2 cellular contexts compared by ENCODE assay signal in the genomic region with DNA sequence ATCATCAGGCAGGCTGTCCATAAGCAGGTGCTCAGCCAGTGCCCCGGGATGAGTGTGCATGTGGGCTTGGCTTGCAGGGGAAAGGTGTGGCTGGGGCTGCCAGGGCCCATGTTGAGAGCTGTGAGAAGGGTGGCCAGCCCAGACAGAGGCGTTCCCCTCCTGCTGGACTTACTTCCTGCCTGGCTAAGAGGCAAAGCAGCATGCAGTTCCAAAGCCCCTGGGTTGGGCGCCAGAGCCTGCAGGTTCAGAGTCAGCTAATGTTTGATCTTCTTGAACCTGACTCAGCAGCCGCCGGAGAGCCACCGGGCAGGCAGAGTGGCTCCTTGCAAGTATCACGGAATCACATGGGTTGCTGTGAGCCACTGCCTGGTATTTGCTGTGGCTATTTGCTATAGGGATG.
A peak's percentile ranks its signal among the peaks of the same experiment; 100 is the strongest.
TF ChIP-seq lines count a peak whose summit lies in the region.

No MANE protein-coding gene starts in this region.

TF ChIP-seq in A549, 52 proteins besides CTCF, POLR2A, EP300 and RAD21 (continued from another document):
- TF ChIP-seq CBX2 (IDR thresholded peaks at IDR 0.05; ENCODE audit: borderline replicate concordance, low read depth), result no peak
- no peak for TF ChIP-seq ESRRA (IDR thresholded peaks at IDR 0.05; ENCODE audit: borderline replicate concordance, low read length)
- TF ChIP-seq, protein P1, sequence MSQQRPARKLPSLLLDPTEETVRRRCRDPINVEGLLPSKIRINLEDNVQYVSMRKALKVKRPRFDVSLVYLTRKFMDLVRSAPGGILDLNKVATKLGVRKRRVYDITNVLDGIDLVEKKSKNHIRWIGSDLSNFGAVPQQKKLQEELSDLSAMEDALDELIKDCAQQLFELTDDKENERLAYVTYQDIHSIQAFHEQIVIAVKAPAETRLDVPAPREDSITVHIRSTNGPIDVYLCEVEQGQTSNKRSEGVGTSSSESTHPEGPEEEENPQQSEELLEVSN (IDR thresholded peaks at IDR 0.05; ENCODE audit: borderline replicate concordance, low read depth), result no peak
- TF ChIP-seq, protein P2, sequence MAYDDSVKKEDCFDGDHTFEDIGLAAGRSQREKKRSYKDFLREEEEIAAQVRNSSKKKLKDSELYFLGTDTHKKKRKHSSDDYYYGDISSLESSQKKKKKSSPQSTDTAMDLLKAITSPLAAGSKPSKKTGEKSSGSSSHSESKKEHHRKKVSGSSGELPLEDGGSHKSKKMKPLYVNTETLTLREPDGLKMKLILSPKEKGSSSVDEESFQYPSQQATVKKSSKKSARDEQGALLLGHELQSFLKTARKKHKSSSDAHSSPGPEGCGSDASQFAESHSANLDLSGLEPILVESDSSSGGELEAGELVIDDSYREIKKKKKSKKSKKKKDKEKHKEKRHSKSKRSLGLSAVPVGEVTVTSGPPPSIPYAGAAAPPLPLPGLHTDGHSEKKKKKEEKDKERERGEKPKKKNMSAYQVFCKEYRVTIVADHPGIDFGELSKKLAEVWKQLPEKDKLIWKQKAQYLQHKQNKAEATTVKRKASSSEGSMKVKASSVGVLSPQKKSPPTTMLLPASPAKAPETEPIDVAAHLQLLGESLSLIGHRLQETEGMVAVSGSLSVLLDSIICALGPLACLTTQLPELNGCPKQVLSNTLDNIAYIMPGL (CRISPR knock-in tag; IDR thresholded peaks at IDR 0.05; ENCODE audit: borderline replicate concordance), result no peak
- TF ChIP-seq HOXB5 (CRISPR knock-in tag; IDR thresholded peaks at IDR 0.05), result no peak
- TF ChIP-seq, protein P3, sequence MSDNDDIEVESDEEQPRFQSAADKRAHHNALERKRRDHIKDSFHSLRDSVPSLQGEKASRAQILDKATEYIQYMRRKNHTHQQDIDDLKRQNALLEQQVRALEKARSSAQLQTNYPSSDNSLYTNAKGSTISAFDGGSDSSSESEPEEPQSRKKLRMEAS (IDR thresholded peaks at IDR 0.05), result peak; percentile 60
- no peak for TF ChIP-seq FOSL2 (IDR thresholded peaks at IDR 0.05)
- no peak for TF ChIP-seq FOSL2 (CRISPR knock-in tag; IDR thresholded peaks at IDR 0.05)
- TF ChIP-seq EHMT2 (IDR thresholded peaks at IDR 0.05; ENCODE audit: low read depth), result no peak
- no peak for TF ChIP-seq CHD4 (IDR thresholded peaks at IDR 0.05; ENCODE audit: borderline replicate concordance)
- TF ChIP-seq NPAS2 (CRISPR knock-in tag; IDR thresholded peaks at IDR 0.05; ENCODE audit: borderline replicate concordance), result no peak

TF ChIP-seq in SK-N-SH treated with all-trans-retinoic acid at 6 μM for 48 hours, 23 proteins besides CTCF, POLR2A, EP300 and RAD21 (continued from another document):
- TF ChIP-seq, protein P4, sequence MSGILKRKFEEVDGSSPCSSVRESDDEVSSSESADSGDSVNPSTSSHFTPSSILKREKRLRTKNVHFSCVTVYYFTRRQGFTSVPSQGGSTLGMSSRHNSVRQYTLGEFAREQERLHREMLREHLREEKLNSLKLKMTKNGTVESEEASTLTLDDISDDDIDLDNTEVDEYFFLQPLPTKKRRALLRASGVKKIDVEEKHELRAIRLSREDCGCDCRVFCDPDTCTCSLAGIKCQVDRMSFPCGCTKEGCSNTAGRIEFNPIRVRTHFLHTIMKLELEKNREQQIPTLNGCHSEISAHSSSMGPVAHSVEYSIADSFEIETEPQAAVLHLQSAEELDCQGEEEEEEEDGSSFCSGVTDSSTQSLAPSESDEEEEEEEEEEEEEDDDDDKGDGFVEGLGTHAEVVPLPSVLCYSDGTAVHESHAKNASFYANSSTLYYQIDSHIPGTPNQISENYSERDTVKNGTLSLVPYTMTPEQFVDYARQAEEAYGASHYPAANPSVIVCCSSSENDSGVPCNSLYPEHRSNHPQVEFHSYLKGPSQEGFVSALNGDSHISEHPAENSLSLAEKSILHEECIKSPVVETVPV (CRISPR knock-in tag; IDR thresholded peaks at IDR 0.05), result no peak
- TF ChIP-seq ZFP30 (CRISPR knock-in tag; IDR thresholded peaks at IDR 0.05), result no peak
- TF ChIP-seq, protein P5, sequence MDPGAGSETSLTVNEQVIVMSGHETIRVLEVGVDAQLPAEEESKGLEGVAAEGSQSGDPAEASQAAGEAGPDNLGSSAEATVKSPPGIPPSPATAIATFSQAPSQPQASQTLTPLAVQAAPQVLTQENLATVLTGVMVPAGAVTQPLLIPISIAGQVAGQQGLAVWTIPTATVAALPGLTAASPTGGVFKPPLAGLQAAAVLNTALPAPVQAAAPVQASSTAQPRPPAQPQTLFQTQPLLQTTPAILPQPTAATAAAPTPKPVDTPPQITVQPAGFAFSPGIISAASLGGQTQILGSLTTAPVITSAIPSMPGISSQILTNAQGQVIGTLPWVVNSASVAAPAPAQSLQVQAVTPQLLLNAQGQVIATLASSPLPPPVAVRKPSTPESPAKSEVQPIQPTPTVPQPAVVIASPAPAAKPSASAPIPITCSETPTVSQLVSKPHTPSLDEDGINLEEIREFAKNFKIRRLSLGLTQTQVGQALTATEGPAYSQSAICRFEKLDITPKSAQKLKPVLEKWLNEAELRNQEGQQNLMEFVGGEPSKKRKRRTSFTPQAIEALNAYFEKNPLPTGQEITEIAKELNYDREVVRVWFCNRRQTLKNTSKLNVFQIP (CRISPR knock-in tag; IDR thresholded peaks at IDR 0.05; ENCODE audit: borderline replicate concordance, low read depth), result no peak
- no peak for TF ChIP-seq ZNF70 (CRISPR knock-in tag; IDR thresholded peaks at IDR 0.05)
